ENCODE assay signal across 8 cellular contexts in the genomic region with DNA sequence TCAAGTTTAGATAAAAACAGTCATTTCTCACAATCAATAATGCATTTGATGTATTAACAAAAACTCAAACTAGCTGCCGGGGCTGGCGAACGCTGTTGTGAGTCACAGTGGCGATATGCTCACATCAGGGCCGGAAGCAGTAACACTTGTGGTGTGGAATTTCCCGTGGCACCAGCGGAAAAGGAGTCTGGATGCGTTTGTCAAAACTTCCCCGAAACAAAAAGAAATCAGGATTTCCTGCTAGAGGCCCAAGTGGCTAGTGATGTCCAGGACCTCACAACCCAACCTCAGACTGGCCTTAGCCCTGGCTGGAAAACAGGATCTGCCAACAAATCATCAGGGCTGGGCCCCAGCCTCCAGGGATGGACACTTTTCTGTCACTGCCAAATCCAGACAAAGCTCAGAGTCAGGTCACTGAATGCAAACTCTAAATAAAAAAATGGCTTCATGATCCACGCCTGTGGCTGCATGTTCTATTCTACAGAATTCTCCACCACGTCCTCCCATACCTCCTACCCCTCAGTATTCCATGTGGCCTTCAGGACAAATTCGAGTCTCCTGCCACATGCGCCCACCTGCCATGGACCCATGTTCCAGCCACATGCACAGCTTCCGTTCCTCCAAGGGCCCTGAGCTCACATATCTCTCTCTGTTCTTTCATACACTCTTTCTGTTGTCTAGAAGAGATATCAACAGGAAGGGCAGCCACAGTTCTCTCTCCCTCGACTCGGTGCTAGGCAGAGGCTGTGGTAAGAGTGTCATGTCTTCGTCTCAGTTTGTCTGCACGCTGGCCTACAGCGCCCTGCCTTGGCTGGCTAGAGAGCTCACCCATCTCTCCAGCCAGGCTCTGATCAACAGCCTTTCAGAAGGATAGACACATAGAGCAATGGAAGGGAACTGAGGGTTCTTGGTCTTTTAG. TPM values are rescaled to one million over a fixed set of nuclear protein-coding genes. Genes with fewer than 3 reads are reported as not detected.
A peak's percentile ranks its signal among the peaks of the same experiment; 100 is the strongest.
DNase-seq lines count a peak whose midpoint lies in the region; ATAC-seq and TF ChIP-seq lines count a peak whose summit lies in the region.

No MANE protein-coding gene starts in this region.

- H3K4me1 Mint-ChIP-seq in activated CD8-positive, alpha-beta memory T cell treated with anti-CD3 and anti-CD28 coated beads, Interleukin-2, amount 10 ng/mL, durations not matched to agents 7 days and 5 days: peaks cover 71% of the 10 kb centered on the region

- no peak overlapping the region for H3K4me3 ChIP-seq in fibroblast of pulmonary artery (replicated peaks; ENCODE audit: low read depth, low read length)

- H3K4me3 Mint-ChIP-seq in activated CD8-positive, alpha-beta memory T cell treated with anti-CD3 and anti-CD28 coated beads, Interleukin-2, amount 10 ng/mL, durations not matched to agents 7 days and 5 days: peak overlapping the region; percentile 52

- CTCF ChIA-PET in activated CD8-positive, alpha-beta memory T cell treated with anti-CD3 and anti-CD28 coated beads, Interleukin-2, amount 10 ng/mL, durations not matched to agents 7 days and 5 days (lab: Charles Lee): interaction anchor here (0.6 to 8.4 kb wide), 20 partner anchors 12 to 241 kb away, joined by 3 to 77 read pairs (median 4); partner anchors contain the start of genes EHD4 and MAPKBP1

- no peaks in the 10 kb centered on the region for H3K9me3 Mint-ChIP-seq in activated CD8-positive, alpha-beta memory T cell treated with anti-CD3 and anti-CD28 coated beads, Interleukin-2, amount 10 ng/mL, durations not matched to agents 7 days and 5 days (ENCODE audit: low read depth)

- TF ChIP-seq CTCF in fibroblast of pulmonary artery (IDR thresholded peaks at IDR 0.05; ENCODE audit: low read length, missing control alignments): no peak

- ATAC-seq in HG03354 (IDR thresholded peaks at IDR 0.05; ENCODE audit: poor library complexity, severe bottlenecking, unreplicated experiment) (peak; percentile 50), GM18868 (IDR thresholded peaks at IDR 0.05; ENCODE audit: unreplicated experiment) (no peak), GM18907 (IDR thresholded peaks at IDR 0.05; ENCODE audit: unreplicated experiment) (no peak), HG02588 (IDR thresholded peaks at IDR 0.05; ENCODE audit: unreplicated experiment) (no peak)
- peak; percentile 82 for ATAC-seq in activated CD8-positive, alpha-beta memory T cell treated with anti-CD3 and anti-CD28 coated beads, Interleukin-2, amount 10 ng/mL, durations not matched to agents 7 days and 5 days

- peak; percentile 89 for DNase-seq in activated CD8-positive, alpha-beta memory T cell treated with anti-CD3 and anti-CD28 coated beads, Interleukin-2, amount 10 ng/mL, durations not matched to agents 7 days and 5 days
- DNase-seq in fibroblast of pulmonary artery (ENCODE audit: low read depth) (peak; percentile 76), NCI-H2227 treated with DMSO at 0.1 percent for 48 hours (lab: John Stamatoyannopoulos, UW) (no peak)
- DNase-seq in stimulated activated CD4-positive, alpha-beta T cell treated with anti-CD3 and anti-CD28 coated beads, Interleukin-2, amount 100 ng/mL, for 4 hours (ENCODE audit: low read depth): peak; percentile 71

- peaks cover 17% of the 10 kb centered on the region for H3K36me3 Mint-ChIP-seq in activated CD8-positive, alpha-beta memory T cell treated with anti-CD3 and anti-CD28 coated beads, Interleukin-2, amount 10 ng/mL, durations not matched to agents 7 days and 5 days

- H3K27ac Mint-ChIP-seq in activated CD8-positive, alpha-beta memory T cell treated with anti-CD3 and anti-CD28 coated beads, Interleukin-2, amount 10 ng/mL, durations not matched to agents 7 days and 5 days: peak overlapping the region; percentile 100

- no peaks in the 10 kb centered on the region for H3K27me3 Mint-ChIP-seq in activated CD8-positive, alpha-beta memory T cell treated with anti-CD3 and anti-CD28 coated beads, Interleukin-2, amount 10 ng/mL, durations not matched to agents 7 days and 5 days

RNA-seq across cellular contexts. Expression of gene EHD4, which starts 35.4 kb away (rescaled TPM):
- total RNA-seq in activated CD8-positive, alpha-beta memory T cell treated with anti-CD3 and anti-CD28 coated beads, Interleukin-2, amount 10 ng/mL, durations not matched to agents 7 days and 5 days: 10 to 100 TPM; 15.6 to 19.8 TPM

RNA-seq across cellular contexts. Expression of gene SPTBN5, which starts 43.1 kb away (rescaled TPM):
- under 1 TPM; 0.54 to 0.91 TPM for total RNA-seq in activated CD8-positive, alpha-beta memory T cell treated with anti-CD3 and anti-CD28 coated beads, Interleukin-2, amount 10 ng/mL, durations not matched to agents 7 days and 5 days

Comparison
In these comparisons a context has a peak if more than half of its experiments do, and no peak if none do; other contexts are left out.
1. ATAC-seq: peak in HG03354 (single experiment) and activated CD8-positive, alpha-beta memory T cell treated with anti-CD3 and anti-CD28 coated beads, Interleukin-2, amount 10 ng/mL, durations not matched to agents 7 days and 5 days (single experiment); none in GM18868 (single experiment), GM18907 (single experiment) and HG02588 (single experiment).